8 cellular contexts compared by ENCODE assay signal in the genomic region with DNA sequence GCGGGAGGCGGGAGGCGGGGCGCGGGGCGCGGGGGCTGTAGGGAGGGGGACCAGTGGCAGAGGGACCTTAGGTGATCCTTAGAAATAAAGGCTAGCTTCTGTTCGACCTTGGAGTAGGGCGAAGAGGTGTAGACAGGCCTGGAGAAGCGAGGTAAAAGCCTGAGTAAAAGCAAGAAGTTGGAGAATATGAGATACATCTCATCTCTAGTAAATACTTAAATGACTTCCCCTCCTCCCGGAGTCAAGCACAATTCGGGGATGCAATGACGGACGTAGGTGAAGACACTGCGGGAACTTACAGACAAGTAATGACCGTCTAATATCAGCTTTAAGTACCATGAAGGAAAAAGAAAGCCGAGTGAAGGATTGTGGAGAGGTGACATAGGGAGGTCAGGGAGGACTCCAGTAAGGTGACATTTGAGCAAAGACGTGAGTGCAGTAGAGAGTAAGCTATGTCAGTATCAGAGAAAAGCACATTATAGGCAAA. TPM values are rescaled to one million over a fixed set of nuclear protein-coding genes. Genes with fewer than 3 reads are reported as not detected.
A peak's percentile ranks its signal among the peaks of the same experiment; 100 is the strongest.
DNase-seq lines count a peak whose midpoint lies in the region; ATAC-seq and TF ChIP-seq lines count a peak whose summit lies in the region.

No MANE protein-coding gene starts in this region.

- no peaks in the 10 kb centered on the region for H3K36me3 ChIP-seq in colonic mucosa

- no peaks in the 10 kb centered on the region for H3K27me3 ChIP-seq in colonic mucosa

- no peaks in the 10 kb centered on the region for H3K9me3 Mint-ChIP-seq in nephron progenitor cell

- DNase-seq in NCI-H345 treated with DMSO at 0.1 percent for 48 hours (lab: John Stamatoyannopoulos, UW; ENCODE audit: unreplicated experiment): peak; percentile 42
- DNase-seq in NCI-H345 (lab: John Stamatoyannopoulos, UW): no peak
- DNase-seq in NCI-H187 treated with DMSO at 0.1 percent for 48 hours (lab: John Stamatoyannopoulos, UW): peak; percentile 8
- DNase-seq in colonic mucosa: no peak
- DNase-seq in nephron progenitor cell: peak; percentile 69
- DNase-seq in AG08396 (ENCODE audit: low spot score): no peak
- no peak for DNase-seq in SKM-1 (lab: John Stamatoyannopoulos, UW; ENCODE audit: unreplicated experiment)

- ATAC-seq in GM21825 (IDR thresholded peaks at IDR 0.05; ENCODE audit: unreplicated experiment): peak; percentile 7

- no peaks in the 10 kb centered on the region for H3K27me3 Mint-ChIP-seq in nephron progenitor cell (ENCODE audit: low read depth, poor library complexity)

- peak overlapping the region; percentile 52 to 65 for H3K9ac ChIP-seq in colonic mucosa (ENCODE audit: low read depth in 2 of 2, low read length in 2 of 2)

- H3K4me3 ChIP-seq in colonic mucosa: peak overlapping the region; percentile 56

- H3K4me3 Mint-ChIP-seq in nephron progenitor cell: peak overlapping the region; percentile 93

- peak overlapping the region; percentile 90 for H3K27ac ChIP-seq in colonic mucosa

- H3K4me1 ChIP-seq in colonic mucosa: peaks cover 8% of the 10 kb centered on the region

- intact Hi-C loops in colonic mucosa (cut with DNase I): no loop called here

- H3K27ac Mint-ChIP-seq in nephron progenitor cell: peak overlapping the region; percentile 100

- peaks cover 19% of the 10 kb centered on the region for H3K36me3 Mint-ChIP-seq in nephron progenitor cell (ENCODE audit: low read depth)

- no peak for TF ChIP-seq CTCF in colonic mucosa (IDR thresholded peaks at IDR 0.05)
- no peak for TF ChIP-seq CTCF in nephron progenitor cell (IDR thresholded peaks at IDR 0.05)

- H3K9me3 ChIP-seq in colonic mucosa: no peaks in the 10 kb centered on the region

- peaks cover 56% of the 10 kb centered on the region for H3K4me1 Mint-ChIP-seq in nephron progenitor cell

RNA-seq across cellular contexts. Expression of a gene that starts 0.5 kb away (rescaled TPM):
- 10 to 100 TPM; 14.4 to 37.2 TPM for total RNA-seq in colonic mucosa

Comparison
In these comparisons a context has a peak if more than half of its experiments do, and no peak if none do; other contexts are left out.
1. DNase-seq: peak in NCI-H345 treated with DMSO at 0.1 percent for 48 hours (single experiment), NCI-H187 treated with DMSO at 0.1 percent for 48 hours (single experiment) and nephron progenitor cell (single experiment); none in NCI-H345 (single experiment), colonic mucosa (single experiment), AG08396 (single experiment) and SKM-1 (single experiment).